ENCODE assay signal across 13 cellular contexts in the genomic region with DNA sequence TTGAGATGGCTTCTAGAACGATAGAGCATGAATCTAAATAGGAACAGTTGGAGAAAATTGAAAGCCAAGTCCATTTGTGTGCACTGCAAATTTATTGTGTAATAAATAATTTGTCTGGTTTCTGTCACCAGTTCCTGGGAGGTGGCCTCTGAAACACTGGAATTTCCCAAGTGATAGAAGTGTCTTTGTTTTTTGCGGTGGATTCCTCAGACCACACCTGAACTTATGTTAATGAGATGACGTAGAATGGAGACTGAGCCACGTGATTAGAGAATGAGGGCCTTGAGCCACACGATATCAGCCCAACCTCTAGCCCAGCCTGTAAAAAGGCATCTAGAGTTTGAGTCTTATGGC.
"Had no signal": no experiment of that assay in that cellular context is flagged by ENCODE, and none has a peak within 500 bp of the region (broad histone marks: within the 10 kb centered on the region; RNA-seq: fewer than 3 reads in every experiment).

No MANE protein-coding gene starts in this region.

- H3K27me3 ChIP-seq: upper lobe of left lung had no signal

- DNase-seq: activated CD4-positive, alpha-beta T cell treated with anti-CD3 and anti-CD28 coated beads for 4 hours; activated naive CD4-positive, alpha-beta T cell treated with Interleukin-2 at 50 U/mL for 16 hours; caudate nucleus; effector CD8-positive, alpha-beta T cell; left colon; mucosa of descending colon; natural killer cell; nucleus accumbens; psoas muscle; stimulated activated CD4-positive, alpha-beta T cell treated with anti-CD3 and anti-CD28 coated beads, Interleukin-12 subunit alpha, Interleukin-12 subunit beta, amount 100 ng/mL, for 4 hours; stimulated activated naive CD4-positive, alpha-beta T cell; upper lobe of left lung had no signal

- H3K27ac ChIP-seq: coronary artery, psoas muscle had no signal

- H3K4me3 ChIP-seq: coronary artery, mucosa of descending colon, psoas muscle, upper lobe of left lung had no signal

- H3K9me3 ChIP-seq: mucosa of descending colon, psoas muscle, upper lobe of left lung had no signal

- H3K4me1 ChIP-seq: psoas muscle, upper lobe of left lung had no signal

- H3K36me3 ChIP-seq: upper lobe of left lung had no signal
